Comparison of ENCODE assay signal across 8 cellular contexts in genomic region chr9:136665704-136666363, GRCh38. TPM values are rescaled to one million over a fixed set of nuclear protein-coding genes. Genes with fewer than 3 reads are reported as not detected.
DNase-seq lines count a peak whose midpoint lies in the region; ATAC-seq and TF ChIP-seq lines count a peak whose summit lies in the region.

No MANE protein-coding gene starts in this region.

- POLR2A ChIA-PET in T-cell (lab: Charles Lee) = no interaction called here

- H3K36me3 Mint-ChIP-seq in activated CD8-positive, alpha-beta memory T cell treated with anti-CD3 and anti-CD28 coated beads, Interleukin-2, amount 10 ng/mL, durations not matched to agents 7 days and 5 days = no peaks in the 10 kb centered on the region
- no peaks in the 10 kb centered on the region for H3K36me3 Mint-ChIP-seq in T-cell

- no peaks in the 10 kb centered on the region for H3K27me3 ChIP-seq in testis

- DNase-seq in activated CD8-positive, alpha-beta memory T cell treated with anti-CD3 and anti-CD28 coated beads, Interleukin-2, amount 10 ng/mL, durations not matched to agents 7 days and 5 days = no peak
- DNase-seq in activated CD8-positive, alpha-beta memory T cell treated with anti-CD3 and anti-CD28 coated beads, Interleukin-2, amount 50 U/mL, for 48 hours = no peak
- peak in 4 of 34 experiments; percentile 19 to 26 (median 22) for DNase-seq in T-cell
- DNase-seq in germinal center (ENCODE audit: low spot score) = peak; percentile 54
- DNase-seq in testis = no peak

- ATAC-seq in activated CD8-positive, alpha-beta memory T cell treated with anti-CD3 and anti-CD28 coated beads, Interleukin-2, amount 10 ng/mL, durations not matched to agents 7 days and 5 days = peak; percentile 52
- peak; percentile 52 to 70 (median 62) for ATAC-seq in T-cell (replicated peaks in 1 of 4)
- ATAC-seq in HG02840 (IDR thresholded peaks at IDR 0.05; ENCODE audit: low FRiP score, unreplicated experiment) = no peak
- no peak for ATAC-seq in GM19328 (IDR thresholded peaks at IDR 0.05; ENCODE audit: unreplicated experiment)
- ATAC-seq in HG03571 (IDR thresholded peaks at IDR 0.05; ENCODE audit: unreplicated experiment) = no peak

- H3K27me3 Mint-ChIP-seq in activated CD8-positive, alpha-beta memory T cell treated with anti-CD3 and anti-CD28 coated beads, Interleukin-2, amount 10 ng/mL, durations not matched to agents 7 days and 5 days = peaks cover 13% of the 10 kb centered on the region
- H3K27me3 Mint-ChIP-seq in T-cell = peaks cover 0 to 21% of the 10 kb centered on the region in 2 donors

- TF ChIP-seq CTCF in testis (IDR thresholded peaks at IDR 0.05) = peak in 1 of 3 experiments; percentile 13

- H3K4me1 Mint-ChIP-seq in activated CD8-positive, alpha-beta memory T cell treated with anti-CD3 and anti-CD28 coated beads, Interleukin-2, amount 10 ng/mL, durations not matched to agents 7 days and 5 days = peaks cover 2% of the 10 kb centered on the region
- peaks cover 3 to 5% (median 5%) of the 10 kb centered on the region in 3 donors for H3K4me1 Mint-ChIP-seq in T-cell

- no peaks in the 10 kb centered on the region for H3K4me1 ChIP-seq in testis

- H3K4me3 ChIP-seq in testis = peak overlapping the region; percentile 46 to 59

- H3K27ac Mint-ChIP-seq in activated CD8-positive, alpha-beta memory T cell treated with anti-CD3 and anti-CD28 coated beads, Interleukin-2, amount 10 ng/mL, durations not matched to agents 7 days and 5 days = no peak overlapping the region
- no peak overlapping the region for H3K27ac Mint-ChIP-seq in T-cell

- 0% methylated on average over 43 of the region's 108 CpGs; no CpG with 5 or more reads in 1 of the 2 donors for WGBS in testis, 2 donors

- H3K36me3 ChIP-seq in testis (ENCODE audit: low read depth, missing control alignments) = no peaks in the 10 kb centered on the region

- no peak overlapping the region for H3K27ac ChIP-seq in testis

- no peak for TF ChIP-seq POLR2A in testis (IDR thresholded peaks at IDR 0.05)

- H3K9me3 Mint-ChIP-seq in activated CD8-positive, alpha-beta memory T cell treated with anti-CD3 and anti-CD28 coated beads, Interleukin-2, amount 10 ng/mL, durations not matched to agents 7 days and 5 days (ENCODE audit: low read depth) = no peaks in the 10 kb centered on the region
- H3K9me3 Mint-ChIP-seq in T-cell = no peaks in the 10 kb centered on the region

- CTCF ChIA-PET in activated CD8-positive, alpha-beta memory T cell treated with anti-CD3 and anti-CD28 coated beads, Interleukin-2, amount 10 ng/mL, durations not matched to agents 7 days and 5 days (lab: Charles Lee) = interaction anchor here (2.1 to 2.2 kb wide), 2 partner anchors 16 to 181 kb away, joined by 5 to 8 read pairs; no protein-coding TSS in a partner anchor
- CTCF ChIA-PET in T-cell (lab: Charles Lee) = no interaction called here

- no peak overlapping the region for H3K4me3 Mint-ChIP-seq in activated CD8-positive, alpha-beta memory T cell treated with anti-CD3 and anti-CD28 coated beads, Interleukin-2, amount 10 ng/mL, durations not matched to agents 7 days and 5 days
- peak overlapping the region in 1 of 3 donors; percentile 62 for H3K4me3 Mint-ChIP-seq in T-cell

- intact Hi-C loops in testis (cut with DNase I; ENCODE audit: low total_unique reads) = no loop called here

- no peaks in the 10 kb centered on the region for H3K9me3 ChIP-seq in testis

RNA-seq across cellular contexts. Expression of gene EGFL7, which starts 3.1 kb away (rescaled TPM):
- total RNA-seq in activated CD8-positive, alpha-beta memory T cell treated with anti-CD3 and anti-CD28 coated beads, Interleukin-2, amount 10 ng/mL, durations not matched to agents 7 days and 5 days = 1 to 10 TPM in 1 of 2 experiments, under 1 TPM in 1; 0.29 to 1.1 TPM
- total RNA-seq in T-cell = 1 to 10 TPM in 3 of 5 donors, under 1 TPM in 2; 0.43 to 1.9 (median 1.1) TPM
- 100 to 1,000 TPM; 101 to 106 TPM for total RNA-seq in testis
- polyA plus RNA-seq in testis (ENCODE audit: insufficient read depth, low read depth, low replicate concordance) = 68.5 TPM

RNA-seq across cellular contexts. Expression of gene AGPAT2, which starts 21.4 kb away (rescaled TPM):
- total RNA-seq in activated CD8-positive, alpha-beta memory T cell treated with anti-CD3 and anti-CD28 coated beads, Interleukin-2, amount 10 ng/mL, durations not matched to agents 7 days and 5 days = 10 to 100 TPM; 16.9 to 20.5 TPM
- total RNA-seq in T-cell (10 to 100 TPM in 4 of 5 donors, 1 to 10 TPM in 1; 6.5 to 13.0 (median 12.1) TPM), testis (10 to 100 TPM; 46.6 to 52.7 TPM)
- 34.2 TPM for polyA plus RNA-seq in testis (ENCODE audit: insufficient read depth, low read depth, low replicate concordance)

RNA-seq across cellular contexts. Expression of gene DIPK1B, which starts 46.5 kb away (rescaled TPM):
- total RNA-seq in activated CD8-positive, alpha-beta memory T cell treated with anti-CD3 and anti-CD28 coated beads, Interleukin-2, amount 10 ng/mL, durations not matched to agents 7 days and 5 days = not detected
- 1 to 10 TPM in 1 of 5 donors, under 1 TPM in 4; 0.25 to 2.1 (median 0.77) TPM for total RNA-seq in T-cell
- 10 to 100 TPM; 28.7 to 36.2 TPM for total RNA-seq in testis
- 23.3 TPM for polyA plus RNA-seq in testis (ENCODE audit: insufficient read depth, low read depth, low replicate concordance)

Comparison
In these comparisons a context has a peak if more than half of its experiments do, and no peak if none do; other contexts are left out.
1. ATAC-seq: peak in activated CD8-positive, alpha-beta memory T cell treated with anti-CD3 and anti-CD28 coated beads, Interleukin-2, amount 10 ng/mL, durations not matched to agents 7 days and 5 days (single experiment) and T-cell (4 of 4); none in HG02840 (single experiment), GM19328 (single experiment) and HG03571 (single experiment).
2. RNA of gene EGFL7, which starts 3.1 kb away (total RNA-seq): 101 to 106 TPM in testis; 0.29 to 1.1 TPM in activated CD8-positive, alpha-beta memory T cell treated with anti-CD3 and anti-CD28 coated beads, Interleukin-2, amount 10 ng/mL, durations not matched to agents 7 days and 5 days and 0.43 to 1.9 TPM in T-cell; every median in the first group is over 10 times any median in the second.
3. RNA of gene DIPK1B, which starts 46.5 kb away (total RNA-seq): 28.7 to 36.2 TPM in testis; 0.25 to 2.1 TPM in T-cell and not detected in activated CD8-positive, alpha-beta memory T cell treated with anti-CD3 and anti-CD28 coated beads, Interleukin-2, amount 10 ng/mL, durations not matched to agents 7 days and 5 days; every median in the first group is over 4 times any median in the second.